15 cellular contexts compared by ENCODE assay signal in genomic region chr15:74209997-74210573, GRCh38. TPM values are rescaled to one million over a fixed set of nuclear protein-coding genes. Genes with fewer than 3 reads are reported as not detected.
DNase-seq lines count a peak whose midpoint lies in the region; TF ChIP-seq lines count a peak whose summit lies in the region.
"Had no signal": no experiment of that assay in that cellular context is flagged by ENCODE, and none has a peak within 500 bp of the region (broad histone marks: within the 10 kb centered on the region; RNA-seq: fewer than 3 reads in every experiment).

No MANE protein-coding gene starts in this region.

- POLR2A ChIA-PET in A673 (lab: Charles Lee; ENCODE audit: low non-redundant PET) = no interaction called here

- peaks cover 27% of the 10 kb centered on the region for H3K4me1 Mint-ChIP-seq in HFFc6 (ENCODE audit: low read depth)
- H3K4me1 Mint-ChIP-seq: activated naive CD4-positive, alpha-beta T cell treated with anti-CD3 and anti-CD28 coated beads, Interleukin-2, amount 50 U/mL, for 24 hours had no signal

- peaks cover 36% of the 10 kb centered on the region for H3K36me3 ChIP-seq in WERI-Rb-1
- H3K36me3 ChIP-seq in stomach smooth muscle (ENCODE audit: control insufficient read depth in 2 of 2, insufficient read depth in 2 of 2, low read length in 2 of 2) = no peaks in the 10 kb centered on the region
- H3K36me3 ChIP-seq in BE2C = peaks cover 77% of the 10 kb centered on the region
- no peaks in the 10 kb centered on the region for H3K36me3 ChIP-seq in tibial nerve
- no peaks in the 10 kb centered on the region for H3K36me3 ChIP-seq in A673 (ENCODE audit: insufficient read depth, low read length, poor library complexity, severe bottlenecking)

- TF ChIP-seq POLR2A in tibial nerve (IDR thresholded peaks at IDR 0.05) = no peak

- no peaks in the 10 kb centered on the region for H3K9me3 ChIP-seq in WERI-Rb-1 (ENCODE audit: severe bottlenecking)
- H3K9me3 ChIP-seq in stomach smooth muscle (ENCODE audit: control insufficient read depth in 2 of 2, low read length in 2 of 2) = peaks cover 0 to 3% of the 10 kb centered on the region in 2 donors
- no peaks in the 10 kb centered on the region for H3K9me3 ChIP-seq in BE2C
- peaks cover 0 to 3% (median 0%) of the 10 kb centered on the region in 4 donors for H3K9me3 ChIP-seq in tibial nerve
- no peaks in the 10 kb centered on the region for H3K9me3 ChIP-seq in A673 (ENCODE audit: low read depth, low read length, poor library complexity, severe bottlenecking)

- H3K27me3 Mint-ChIP-seq in HFFc6 (ENCODE audit: insufficient read depth) = peaks cover 5% of the 10 kb centered on the region

- no peaks in the 10 kb centered on the region for H3K9me3 Mint-ChIP-seq in HFFc6
- H3K9me3 Mint-ChIP-seq: activated CD8-positive, alpha-beta T cell treated with anti-CD3 and anti-CD28 coated beads for 36 hours; activated naive CD4-positive, alpha-beta T cell treated with anti-CD3 and anti-CD28 coated beads, Interleukin-2, amount 50 U/mL, for 24 hours had no signal

- TF ChIP-seq EP300 in tibial nerve (IDR thresholded peaks at IDR 0.05) = no peak

- WGBS in tibial nerve, 2 donors = 32 to 37% methylated on average over 4 of the region's 4 CpGs

- no peak overlapping the region for H3K4me3 Mint-ChIP-seq in HFFc6
- H3K4me3 Mint-ChIP-seq: activated CD8-positive, alpha-beta T cell treated with anti-CD3 and anti-CD28 coated beads for 36 hours; activated naive CD4-positive, alpha-beta T cell treated with anti-CD3 and anti-CD28 coated beads, Interleukin-2, amount 50 U/mL, for 24 hours had no signal

- BruUV-seq in A673 (replicated peaks; lab: Mats Ljungman, UMichigan) = no TSS peak

- H3K27ac Mint-ChIP-seq in HFFc6 = peak overlapping the region; percentile 29; the same call in 1 of the 2 replicates
- H3K27ac Mint-ChIP-seq: activated CD8-positive, alpha-beta T cell treated with anti-CD3 and anti-CD28 coated beads for 36 hours had no signal

- peak; percentile 44 for DNase-seq in HFFc6
- no peak for DNase-seq in WERI-Rb-1
- DNase-seq in glomerular endothelial cell (ENCODE audit: extremely low read depth, low read depth, low spot score) = peak; percentile 54
- DNase-seq in BE2C = no peak
- no peak for DNase-seq in tibial nerve (ENCODE audit: low spot score in 2 of 2)
- no peak for DNase-seq in A673 (ENCODE audit: low spot score)
- DNase-seq: activated CD8-positive, alpha-beta T cell treated with anti-CD3 and anti-CD28 coated beads for 36 hours; effector CD8-positive, alpha-beta T cell; NCI-H146; NCI-H82; stimulated activated CD4-positive, alpha-beta T cell treated with anti-CD3 and anti-CD28 coated beads, Interleukin-15, amount 100 ng/mL, for 24 hours; SW 1271 had no signal

- H3K4me1 ChIP-seq in stomach smooth muscle (ENCODE audit: control insufficient read depth, insufficient read depth, low read length) = peaks cover 3% of the 10 kb centered on the region
- H3K4me1 ChIP-seq in BE2C = peaks cover 26% of the 10 kb centered on the region
- no peaks in the 10 kb centered on the region for H3K4me1 ChIP-seq in tibial nerve
- H3K4me1 ChIP-seq in A673 (ENCODE audit: insufficient read depth, low read length, poor library complexity, severe bottlenecking) = peaks cover 14% of the 10 kb centered on the region

- H3K4me3 ChIP-seq in WERI-Rb-1 (ENCODE audit: low read depth, low read length) (no peak overlapping the region), stomach smooth muscle (ENCODE audit: low read length in 2 of 2) (no peak overlapping the region), BE2C (ENCODE audit: low read depth, low read length) (no peak overlapping the region), tibial nerve (no peak overlapping the region), A673 (ENCODE audit: low read depth, low read length, poor library complexity, severe bottlenecking) (no peak overlapping the region)

- CTCF ChIA-PET in A673 (lab: Charles Lee) = no interaction called here

- no peaks in the 10 kb centered on the region for H3K27me3 ChIP-seq in WERI-Rb-1 (ENCODE audit: insufficient read depth, low read depth, severe bottlenecking)
- peaks cover 0 to 2% of the 10 kb centered on the region in 2 donors for H3K27me3 ChIP-seq in stomach smooth muscle (ENCODE audit: control insufficient read depth in 1 of 2, insufficient read depth in 2 of 2, low read length in 2 of 2)
- no peaks in the 10 kb centered on the region for H3K27me3 ChIP-seq in BE2C
- H3K27me3 ChIP-seq in tibial nerve = no peaks in the 10 kb centered on the region
- H3K27me3 ChIP-seq in A673 (replicated peaks; ENCODE audit: insufficient read depth, low read depth, low read length, poor library complexity) = no peaks in the 10 kb centered on the region

- H3K27ac ChIP-seq in WERI-Rb-1 = peak overlapping the region; percentile 91
- H3K27ac ChIP-seq in stomach smooth muscle (ENCODE audit: low read length) = peak overlapping the region; percentile 31
- H3K27ac ChIP-seq in tibial nerve = no peak overlapping the region
- no peak overlapping the region for H3K27ac ChIP-seq in A673 (ENCODE audit: low read depth, low read length, poor library complexity, severe bottlenecking)

- H3K9ac ChIP-seq in stomach smooth muscle (ENCODE audit: low read length in 2 of 2) = no peak overlapping the region

- H3K36me3 Mint-ChIP-seq in HFFc6 (ENCODE audit: low read depth) = no peaks in the 10 kb centered on the region
- H3K36me3 Mint-ChIP-seq: activated naive CD4-positive, alpha-beta T cell treated with anti-CD3 and anti-CD28 coated beads, Interleukin-2, amount 50 U/mL, for 24 hours had no signal

- TF ChIP-seq CTCF in HFFc6 (IDR thresholded peaks at IDR 0.05) (no peak), WERI-Rb-1 (IDR thresholded peaks at IDR 0.05; ENCODE audit: low read depth, low read length) (no peak), BE2C (IDR thresholded peaks at IDR 0.05; ENCODE audit: low read depth, low read length) (no peak), tibial nerve (IDR thresholded peaks at IDR 0.05) (no peak), A673 (conservative IDR thresholded peaks at IDR 0.05; ENCODE audit: low read depth, low read length) (no peak)

- intact Hi-C loops in A673 (cut with micrococcal nuclease; ENCODE audit: unreplicated experiment) = no loop called here

RNA-seq across cellular contexts. Expression of gene STRA6, which starts 7.5 kb away (rescaled TPM):
- total RNA-seq in HFFc6 (2021; fragmentation: NEBNext Ultra II Directional; extraction: Animal tissue kit (Norgen Biotek cat#: 25700)) = 1 to 10 TPM; 2.2 to 3.2 (median 2.6) TPM
- total RNA-seq in glomerular endothelial cell (0.48 and 1.6 TPM in 2 replicates), tibial nerve (1 to 10 TPM in 1 of 4 donors, under 1 TPM in 1, not detected in 2; 0.39 to 1.9 TPM), A673 (2021) (0.84 and 1.5 TPM in 2 replicates)
- polyA plus RNA-seq in BE2C (2012; ENCODE audit: insufficient read depth, insufficient read length, low read depth) = 351 TPM
- total RNA-seq: myocyte had no signal

RNA-seq across cellular contexts. Expression of gene CCDC33, which starts 26.0 kb away (rescaled TPM):
- under 1 TPM in 1 of 6 experiments, not detected in 5; 0.30 TPM for total RNA-seq in HFFc6 (2021; fragmentation: NEBNext Ultra II Directional; extraction: Animal tissue kit (Norgen Biotek cat#: 25700))
- not detected in 2 replicates for total RNA-seq in glomerular endothelial cell
- 8.9 TPM for polyA plus RNA-seq in BE2C (2012; ENCODE audit: insufficient read depth, insufficient read length, low read depth)
- not detected for total RNA-seq in tibial nerve
- not detected in 2 replicates for total RNA-seq in A673 (2021)
- total RNA-seq: myocyte had no signal

RNA-seq across cellular contexts. Expression of gene ISLR, which starts 36.6 kb away (rescaled TPM):
- total RNA-seq in HFFc6 (2021; fragmentation: NEBNext Ultra II Directional; extraction: Animal tissue kit (Norgen Biotek cat#: 25700)) = 1 to 10 TPM; 1.7 to 6.3 (median 1.9) TPM
- total RNA-seq in glomerular endothelial cell = 0.39 and 0.47 TPM in 2 replicates
- polyA plus RNA-seq in BE2C (2012; ENCODE audit: insufficient read depth, insufficient read length, low read depth) = 42.0 TPM
- 100 to 1,000 TPM in 3 of 4 donors, 10 to 100 TPM in 1; 41.7 to 250 (median 164) TPM for total RNA-seq in tibial nerve
- total RNA-seq in A673 (2021) = 0.41 and 0.74 TPM in 2 replicates
- total RNA-seq: activated CD8-positive, alpha-beta T cell treated with anti-CD3 and anti-CD28 coated beads for 36 hours had no signal

Comparison
In these comparisons a context has a peak if more than half of its experiments do, and no peak if none do; other contexts are left out.
1. DNase-seq: peak in HFFc6 (single experiment) and glomerular endothelial cell (single experiment); none in WERI-Rb-1 (single experiment), BE2C (single experiment), tibial nerve (0 of 2) and A673 (single experiment).
2. H3K27ac ChIP-seq: peak in WERI-Rb-1 (single experiment) and stomach smooth muscle (single experiment); none in tibial nerve (0 of 4) and A673 (single experiment).
3. RNA of gene ISLR, which starts 36.6 kb away (total RNA-seq): 41.7 to 250 TPM in tibial nerve; 1.7 to 6.3 TPM in HFFc6, 0.39 to 0.47 TPM in glomerular endothelial cell and 0.41 to 0.74 TPM in A673; every median in the first group is over 4 times any median in the second.